In the genomic region with DNA sequence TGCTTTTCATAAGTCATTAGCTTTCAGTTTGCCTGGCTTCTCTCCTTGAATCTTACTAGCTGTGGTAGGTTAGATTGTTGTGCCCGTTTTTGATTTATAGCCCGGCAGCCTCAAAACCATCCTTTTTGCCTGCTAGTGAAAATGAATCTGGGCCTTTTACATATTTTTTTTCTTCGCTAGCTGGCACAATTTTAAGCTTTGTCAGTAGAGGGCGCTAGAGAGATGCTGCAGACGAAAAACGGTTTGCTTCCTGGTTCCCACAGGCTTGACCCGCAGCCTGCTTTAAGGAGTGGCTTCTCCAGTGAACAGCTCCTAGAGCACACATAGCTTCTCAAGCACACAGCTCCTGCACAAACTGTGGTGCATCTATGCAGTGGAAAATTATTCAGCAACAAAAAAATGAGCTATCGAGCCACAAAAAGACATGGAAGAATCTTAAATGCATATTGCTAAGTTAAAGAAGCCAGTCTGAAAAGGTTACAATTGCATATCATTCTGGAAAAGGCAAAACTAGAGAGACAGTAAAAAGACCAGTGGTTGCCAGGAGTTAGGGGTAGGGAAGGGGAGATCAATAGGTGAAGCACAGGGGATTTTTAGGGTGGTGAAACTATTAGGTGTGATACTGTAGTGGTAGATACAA, we compare ENCODE assay signal across 9 cellular contexts. TPM values are rescaled to one million over a fixed set of nuclear protein-coding genes. Genes with fewer than 3 reads are reported as not detected.
DNase-seq lines count a peak whose midpoint lies in the region; FAIRE-seq and TF ChIP-seq lines count a peak whose summit lies in the region.
"Had no signal": no experiment of that assay in that cellular context is flagged by ENCODE, and none has a peak within 500 bp of the region (broad histone marks: within the 10 kb centered on the region; RNA-seq: fewer than 3 reads in every experiment).

No MANE protein-coding gene starts in this region.

- intact Hi-C loops in kidney (cut with DNase I) = loop anchor here (10.0 kb wide), 1 partner anchor 183 kb away; no protein-coding TSS in a partner anchor

- H3K79me2 ChIP-seq in H9 (ENCODE audit: insufficient read depth, low read length) = no peaks in the 10 kb centered on the region

- H3K27me3 ChIP-seq in H9 (ENCODE audit: insufficient read depth, low read length) (no peaks in the 10 kb centered on the region), SJCRH30 (no peaks in the 10 kb centered on the region)

- no peak overlapping the region for H3K14ac ChIP-seq in H9 (ENCODE audit: insufficient read depth, low read length)

- no peak overlapping the region for H3K18ac ChIP-seq in H9 (ENCODE audit: insufficient read length, low read depth, low read length)

- no peaks in the 10 kb centered on the region for H3K4me1 ChIP-seq in H9 (ENCODE audit: insufficient read depth, low read length)
- no peaks in the 10 kb centered on the region; the same call in 1 of the 2 replicates for H3K4me1 ChIP-seq in SJCRH30
- H3K4me1 ChIP-seq in kidney (ENCODE audit: control insufficient read depth in 1 of 2, insufficient read depth in 1 of 2, low read depth in 1 of 2, low read length in 2 of 2) = no peaks in the 10 kb centered on the region

- no peak overlapping the region for H2AK5ac ChIP-seq in H9 (ENCODE audit: insufficient read length, low read length)

- no peak overlapping the region for H3K4me3 Mint-ChIP-seq in H9

- H2AFZ ChIP-seq in H9 (ENCODE audit: low read length) = no peak overlapping the region

- no peak overlapping the region for H2BK120ac ChIP-seq in H9 (ENCODE audit: low read depth, low read length, poor library complexity, severe bottlenecking)

- no peak overlapping the region for H4K91ac ChIP-seq in H9 (ENCODE audit: insufficient read length, low read depth, low read length)

- no peaks in the 10 kb centered on the region for H3K36me3 ChIP-seq in SJCRH30
- H3K36me3 ChIP-seq in kidney (ENCODE audit: control insufficient read depth in 1 of 2, insufficient read depth in 2 of 2, low read length in 2 of 2) = no peaks in the 10 kb centered on the region

- no peak overlapping the region for H4K5ac ChIP-seq in H9 (ENCODE audit: insufficient read length, low read depth, low read length)

- H3K27ac ChIP-seq in H9 (ENCODE audit: insufficient read length, low read depth, low read length) (no peak overlapping the region), SJCRH30 (no peak overlapping the region), kidney (ENCODE audit: low read depth in 2 of 2, low read length in 2 of 2) (no peak overlapping the region)

- FAIRE-seq in kidney (lab: Jason Lieb, UNC) = no peak
- FAIRE-seq in GM12891 (lab: Jason Lieb, UNC) = no peak
- FAIRE-seq in HTR-8/SVneo (lab: Jason Lieb, UNC) = no peak

- no peak overlapping the region for H3K23ac ChIP-seq in H9 (ENCODE audit: insufficient read length, low read depth, low read length)

- no peak overlapping the region for H3K4ac ChIP-seq in H9 (ENCODE audit: low read depth, low read length)

- H3T11ph ChIP-seq in H9 (ENCODE audit: low read length) = no peak overlapping the region

- no peak overlapping the region for H3K56ac ChIP-seq in H9 (ENCODE audit: insufficient read length, low read depth, low read length)

- no peak overlapping the region for H2BK15ac ChIP-seq in H9 (ENCODE audit: low read depth, low read length)

- H3K9ac ChIP-seq in H9 (ENCODE audit: extremely low read depth, insufficient read length, low read length) (no peak overlapping the region), kidney (ENCODE audit: low read length in 2 of 2) (no peak overlapping the region)

- H3K4me3 ChIP-seq in SJCRH30 (no peak overlapping the region), kidney (ENCODE audit: low read length in 2 of 2) (no peak overlapping the region)

- no peaks in the 10 kb centered on the region for H4K20me1 ChIP-seq in H9 (ENCODE audit: control insufficient read depth, insufficient read depth, insufficient read length)

- peaks cover 2% of the 10 kb centered on the region; the same call in 1 of the 2 replicates for H3K27me3 Mint-ChIP-seq in H9 (ENCODE audit: low read depth)

- WGBS in H9 (ENCODE audit: extremely low coverage, insufficient read length, low lambda C conversion rate) = no CpG with 5 or more reads among the region's 8 CpGs

- no peak overlapping the region for H4K8ac ChIP-seq in H9 (replicated peaks; ENCODE audit: insufficient read length, low read depth, low read length)

- H3K9me3 ChIP-seq in H9 (ENCODE audit: control insufficient read depth, low read depth, low read length) = peaks cover 19% of the 10 kb centered on the region
- H3K9me3 ChIP-seq in SJCRH30 (replicated peaks) = peaks cover 8% of the 10 kb centered on the region; the same call in 1 of the 2 replicates
- H3K9me3 ChIP-seq in kidney (ENCODE audit: control insufficient read depth in 1 of 2, low read length in 2 of 2) = peaks cover 0 to 4% of the 10 kb centered on the region in 2 donors

- no peak overlapping the region for H3K27ac Mint-ChIP-seq in H9

- peak; percentile 65 for TF ChIP-seq CTCF in H9 (conservative IDR thresholded peaks at IDR 0.05)
- peak; percentile 35 for TF ChIP-seq CTCF in kidney (IDR thresholded peaks at IDR 0.05; ENCODE audit: borderline replicate concordance, extremely low read depth, insufficient read depth)

- no peaks in the 10 kb centered on the region for H3K23me2 ChIP-seq in H9 (ENCODE audit: insufficient read length, low read depth, low read length, poor library complexity, severe bottlenecking)

- DNase-seq in COR-L47 (lab: John Stamatoyannopoulos, UW) = peak; percentile 8
- no peak for DNase-seq in H9
- peak; percentile 20 to 52 for DNase-seq in SJCRH30
- DNase-seq in kidney = no peak
- DNase-seq in GM12891 (ENCODE audit: insufficient read length, low spot score) = no peak
- no peak for DNase-seq in HTR-8/SVneo (ENCODE audit: insufficient read length, low spot score)
- DNase-seq in inferior parietal cortex (ENCODE audit: extremely low spot score) = no peak
- DNase-seq in hypothalamus (lab: John Stamatoyannopoulos, UW) = no peak
- DNase-seq: effector memory CD4-positive, alpha-beta T cell had no signal

- no peaks in the 10 kb centered on the region for H3K79me1 ChIP-seq in H9 (ENCODE audit: insufficient read depth, low read depth, low read length, poor library complexity, severe bottlenecking)

- H2BK5ac ChIP-seq in H9 (ENCODE audit: insufficient read length, low read length) = no peak overlapping the region

- no peak overlapping the region for H3K4me2 ChIP-seq in H9 (ENCODE audit: insufficient read depth, insufficient read length, low read length)

- no peak overlapping the region for H2BK12ac ChIP-seq in H9 (ENCODE audit: insufficient read length, low read depth, low read length)

- no peaks in the 10 kb centered on the region for H3K4me1 Mint-ChIP-seq in H9

- H3K36me3 Mint-ChIP-seq in H9 (ENCODE audit: insufficient read depth in 1 of 3, low read depth in 3 of 3) = peaks cover 13 to 22% (median 15%) of the 10 kb centered on the region in 3 experiments

- no peak overlapping the region for H2BK20ac ChIP-seq in H9 (ENCODE audit: low read depth, low read length, poor library complexity, severe bottlenecking)

- peaks cover 25 to 28% of the 10 kb centered on the region in 2 experiments for H3K9me3 Mint-ChIP-seq in H9

- no peak for TF ChIP-seq POLR2A in GM12891 (IDR thresholded peaks at IDR 0.05; ENCODE audit: low read depth, low read length)

TF ChIP-seq in GM12891, 5 proteins besides CTCF, POLR2A, EP300 and RAD21:
- TF ChIP-seq PAX5 (IDR thresholded peaks at IDR 0.05; ENCODE audit: insufficient read depth, low read length, severe bottlenecking) (no peak), TAF1 (IDR thresholded peaks at IDR 0.05; ENCODE audit: low read depth, low read length) (no peak), SPI1 (IDR thresholded peaks at IDR 0.05; ENCODE audit: low read depth, low read length) (no peak), POLR2AphosphoS5 (IDR thresholded peaks at IDR 0.05; ENCODE audit: low read depth, low read length) (no peak), POU2F2 (IDR thresholded peaks at IDR 0.05; ENCODE audit: low read depth, low read length) (no peak)

RNA-seq across cellular contexts. Expression of a gene that starts 47.9 kb away (rescaled TPM):
- total RNA-seq in H9 (2021) (21.8 and 23.6 TPM in 2 replicates), kidney (12.7 TPM)
- total RNA-seq in SJCRH30 (2014; rRNA removed; shearing (Covaris generic)) = 32.2 and 40.9 TPM in 2 replicates
- polyA plus RNA-seq in kidney (ENCODE audit: insufficient read depth, low read depth, low replicate concordance) = 7.8 TPM
- polyA plus RNA-seq in GM12891 (2012; ENCODE audit: low read depth, missing spikeins) = 6.9 TPM

Comparison
In these comparisons a context has a peak if more than half of its experiments do, and no peak if none do; other contexts are left out.
1. DNase-seq: peak in COR-L47 (single experiment) and SJCRH30 (2 of 2); none in H9 (single experiment), kidney (single experiment), GM12891 (single experiment), HTR-8/SVneo (single experiment), inferior parietal cortex (single experiment) and hypothalamus (0 of 51).